In genomic region chr16:14789564-14789963, GRCh38 we compare ENCODE assay signal across 2 cellular contexts. TPM values are rescaled to one million over a fixed set of nuclear protein-coding genes. Genes with fewer than 3 reads are reported as not detected.
"Had no signal": no experiment of that assay in that cellular context is flagged by ENCODE, and none has a peak within 500 bp of the region (broad histone marks: within the 10 kb centered on the region; RNA-seq: fewer than 3 reads in every experiment).

No MANE protein-coding gene starts in this region.

RNA-seq across cellular contexts. Expression of gene NPIPA2, which starts 47.2 kb away (rescaled TPM):
- total RNA-seq: temporal lobe, vagina had no signal
